ENCODE assay signal across 1 cellular context in genomic region chr7:27088002-27088931, GRCh38.
TF ChIP-seq lines count a peak whose summit lies in the region.

No MANE protein-coding gene starts in this region.

TF ChIP-seq in H1, 55 proteins besides CTCF, POLR2A, EP300 and RAD21:
- TF ChIP-seq ASH2L (IDR thresholded peaks at IDR 0.05; ENCODE audit: low read length) = peak; percentile 42
- no peak for TF ChIP-seq POU5F1 (IDR thresholded peaks at IDR 0.05; ENCODE audit: low read depth, low read length)
- TF ChIP-seq E2F6 (IDR thresholded peaks at IDR 0.05) = peak; percentile 100
- no peak for TF ChIP-seq TCF12 (IDR thresholded peaks at IDR 0.05; ENCODE audit: low read depth, low read length)
- TF ChIP-seq SUZ12 (IDR thresholded peaks at IDR 0.05; ENCODE audit: low read length) = peak; percentile 92
- TF ChIP-seq TEAD4 (IDR thresholded peaks at IDR 0.05; ENCODE audit: low read depth, low read length) = no peak
- TF ChIP-seq CREB1 (IDR thresholded peaks at IDR 0.05) = no peak
- TF ChIP-seq NANOG (IDR thresholded peaks at IDR 0.05; ENCODE audit: insufficient read depth, low read depth, low read length, poor library complexity, severe bottlenecking) = no peak
- no peak for TF ChIP-seq SIN3A (conservative IDR thresholded peaks at IDR 0.05 in 1 of 2, IDR thresholded peaks at IDR 0.05 in 1 of 2; ENCODE audit: low read depth in 1 of 2, low read length in 2 of 2)
- TF ChIP-seq EGR1 (IDR thresholded peaks at IDR 0.05; ENCODE audit: borderline replicate concordance, low read depth, low read length) = no peak
- no peak for TF ChIP-seq ATF3 (IDR thresholded peaks at IDR 0.05; ENCODE audit: insufficient read depth, low read depth, low read length)
- no peak for TF ChIP-seq CEBPB (IDR thresholded peaks at IDR 0.05; ENCODE audit: low read depth, low read length)
- TF ChIP-seq GTF2F1 (IDR thresholded peaks at IDR 0.05; ENCODE audit: borderline replicate concordance, low read depth, low read length) = no peak
- peak; percentile 94 for TF ChIP-seq EZH2 (IDR thresholded peaks at IDR 0.05; ENCODE audit: low read depth, low read length, severe bottlenecking)
- TF ChIP-seq POLR2AphosphoS5 (IDR thresholded peaks at IDR 0.05; ENCODE audit: low read depth, low read length) = no peak
- TF ChIP-seq KDM1A (IDR thresholded peaks at IDR 0.05; ENCODE audit: borderline replicate concordance, low read length) = no peak
- no peak for TF ChIP-seq JUND (IDR thresholded peaks at IDR 0.05; ENCODE audit: low read length)
- TF ChIP-seq CHD7 (IDR thresholded peaks at IDR 0.05; ENCODE audit: insufficient replicate concordance, low read length) = no peak
- 0 out of 2 replicates have a peak, but pooled peaks have one; percentile 27 for TF ChIP-seq PHF8 (conservative IDR thresholded peaks at IDR 0.05; ENCODE audit: low read depth, low read length)
- TF ChIP-seq SAP30 (IDR thresholded peaks at IDR 0.05; ENCODE audit: insufficient read depth, insufficient replicate concordance, low read length) = no peak
- TF ChIP-seq CHD1 (IDR thresholded peaks at IDR 0.05; ENCODE audit: low read depth, low read length) = no peak
- TF ChIP-seq NRF1 (IDR thresholded peaks at IDR 0.05; ENCODE audit: low read depth, low read length) = no peak
- no peak for TF ChIP-seq RXRA (IDR thresholded peaks at IDR 0.05; ENCODE audit: insufficient read depth, low read depth, low read length)
- TF ChIP-seq HDAC2 (IDR thresholded peaks at IDR 0.05; ENCODE audit: borderline replicate concordance in 1 of 2, low read depth in 2 of 2, low read length in 2 of 2) = peak in 1 of 2 experiments; percentile 94; a peak in 2 of 4 replicates
- TF ChIP-seq CBX5 (IDR thresholded peaks at IDR 0.05; ENCODE audit: low read depth, low read length) = no peak
- no peak for TF ChIP-seq MAFK (IDR thresholded peaks at IDR 0.05; ENCODE audit: low read depth, low read length)
- peak; percentile 64 for TF ChIP-seq KDM4A (IDR thresholded peaks at IDR 0.05; ENCODE audit: low read depth, low read length, severe bottlenecking)
- peak; percentile 99 for TF ChIP-seq MAX (IDR thresholded peaks at IDR 0.05)
- no peak for TF ChIP-seq SP2 (IDR thresholded peaks at IDR 0.05; ENCODE audit: low read length)
- no peak for TF ChIP-seq FOSL1 (IDR thresholded peaks at IDR 0.05; ENCODE audit: insufficient read depth, low read depth, low read length)
- TF ChIP-seq TAF1 (IDR thresholded peaks at IDR 0.05; ENCODE audit: low read depth, low read length) = no peak
- TF ChIP-seq TAF7 (optimal IDR thresholded peaks at IDR 0.05; ENCODE audit: borderline replicate concordance, low read depth, low read length) = no peak
- TF ChIP-seq CHD2 (IDR thresholded peaks at IDR 0.05; ENCODE audit: low read length) = no peak
- TF ChIP-seq HDAC6 (IDR thresholded peaks at IDR 0.05; ENCODE audit: low read depth, low read length) = no peak
- TF ChIP-seq CBX8 (IDR thresholded peaks at IDR 0.05; ENCODE audit: borderline replicate concordance, low read depth, low read length) = no peak
- TF ChIP-seq SRF (IDR thresholded peaks at IDR 0.05; ENCODE audit: low read depth, low read length) = no peak
- no peak for TF ChIP-seq KDM5A (IDR thresholded peaks at IDR 0.05; ENCODE audit: low read length)
- no peak for TF ChIP-seq SP1 (IDR thresholded peaks at IDR 0.05; ENCODE audit: low read depth, low read length)
- no peak for TF ChIP-seq SIRT6 (IDR thresholded peaks at IDR 0.05; ENCODE audit: low read length)
- peak; percentile 87 for TF ChIP-seq RNF2 (IDR thresholded peaks at IDR 0.05; ENCODE audit: borderline replicate concordance, low read depth, low read length, missing control alignments, poor library complexity, severe bottlenecking)
- no peak for TF ChIP-seq RFX5 (IDR thresholded peaks at IDR 0.05; ENCODE audit: borderline replicate concordance, low read depth, low read length)
- no peak for TF ChIP-seq SIX5 (IDR thresholded peaks at IDR 0.05; ENCODE audit: low read depth, low read length)
- TF ChIP-seq JUN (IDR thresholded peaks at IDR 0.05; ENCODE audit: low read depth, low read length) = no peak
- no peak for TF ChIP-seq BACH1 (IDR thresholded peaks at IDR 0.05; ENCODE audit: low read length)
- 0 out of 2 replicates have a peak, but pooled peaks have one; percentile 10 for TF ChIP-seq GABPA (IDR thresholded peaks at IDR 0.05; ENCODE audit: borderline replicate concordance, insufficient read depth, low read length)
- TF ChIP-seq USF2 (IDR thresholded peaks at IDR 0.05; ENCODE audit: low read length) = no peak
- no peak for TF ChIP-seq ATF2 (IDR thresholded peaks at IDR 0.05; ENCODE audit: low read length)
- no peak for TF ChIP-seq SP4 (IDR thresholded peaks at IDR 0.05; ENCODE audit: low read length)
- no peak; the same call in 1 of the 2 replicates for TF ChIP-seq TBP (IDR thresholded peaks at IDR 0.05; ENCODE audit: low read depth, low read length)
- no peak for TF ChIP-seq BCL11A (IDR thresholded peaks at IDR 0.05; ENCODE audit: low read depth in 2 of 2, low read length in 2 of 2)
